ENCODE assay signal across 23 cellular contexts in genomic region chr12:3364226-3364625, GRCh38.
"Had no signal": no experiment of that assay in that cellular context is flagged by ENCODE, and none has a peak within 500 bp of the region (broad histone marks: within the 10 kb centered on the region; RNA-seq: fewer than 3 reads in every experiment).

No MANE protein-coding gene starts in this region.

- H3K4me1 ChIP-seq: upper lobe of right lung had no signal

- H3K36me3 Mint-ChIP-seq: activated CD8-positive, alpha-beta memory T cell treated with anti-CD3 and anti-CD28 coated beads, Interleukin-2, amount 10 ng/mL, durations not matched to agents 7 days and 5 days; activated naive CD4-positive, alpha-beta T cell treated with anti-CD3 and anti-CD28 coated beads, Interleukin-2, amount 50 U/mL, for 72 hours; naive thymus-derived CD4-positive, alpha-beta T cell; stimulated activated naive B cell treated with anti-CD40 and anti-IgM and Interleukin-4, amounts not matched to agents 10 μg/mL and 1 μg/mL and 100 μg/mL, for 72 hours had no signal

- H3K9me3 ChIP-seq: esophagus squamous epithelium, left ventricle myocardium inferior, stomach, thyroid gland, upper lobe of right lung had no signal

- H3K27ac Mint-ChIP-seq: activated CD4-positive, alpha-beta T cell treated with anti-CD3 and anti-CD28 coated beads for 36 hours; activated CD8-positive, alpha-beta memory T cell treated with anti-CD3 and anti-CD28 coated beads, Interleukin-2, amount 10 ng/mL, durations not matched to agents 7 days and 5 days; activated CD8-positive, alpha-beta T cell treated with anti-CD3 and anti-CD28 coated beads, Interleukin-2, amount 10 ng/mL, durations not matched to agents 7 days and 5 days; activated naive CD4-positive, alpha-beta T cell treated with anti-CD3 and anti-CD28 coated beads, Interleukin-2, amount 50 U/mL, for 72 hours; naive thymus-derived CD4-positive, alpha-beta T cell; stimulated activated naive B cell treated with anti-CD40 and anti-IgM and Interleukin-4, amounts not matched to agents 10 μg/mL and 1 μg/mL and 100 μg/mL, for 72 hours; T-helper 2 cell treated with Interferon-gamma antibody and Interleukin-4, amounts not matched to agents 5 μg/mL and 100 μg/mL, for 36 hours had no signal

- H3K9me3 Mint-ChIP-seq: activated naive CD4-positive, alpha-beta T cell treated with anti-CD3 and anti-CD28 coated beads, Interleukin-2, amount 50 U/mL, for 72 hours; central memory CD8-positive, alpha-beta T cell; T-helper 2 cell treated with Interferon-gamma antibody and Interleukin-4, amounts not matched to agents 5 μg/mL and 100 μg/mL, for 36 hours had no signal

- H3K4me3 Mint-ChIP-seq: activated CD4-positive, alpha-beta T cell treated with anti-CD3 and anti-CD28 coated beads for 36 hours; activated CD8-positive, alpha-beta memory T cell treated with anti-CD3 and anti-CD28 coated beads, Interleukin-2, amount 10 ng/mL, durations not matched to agents 7 days and 5 days; activated CD8-positive, alpha-beta T cell treated with anti-CD3 and anti-CD28 coated beads, Interleukin-2, amount 10 ng/mL, durations not matched to agents 7 days and 5 days; central memory CD8-positive, alpha-beta T cell; stimulated activated naive B cell treated with anti-CD40 and anti-IgM and Interleukin-4, amounts not matched to agents 10 μg/mL and 1 μg/mL and 100 μg/mL, for 72 hours; T-helper 2 cell treated with Interferon-gamma antibody and Interleukin-4, amounts not matched to agents 5 μg/mL and 100 μg/mL, for 36 hours had no signal

- H3K27ac ChIP-seq: epithelial cell of prostate, esophagus squamous epithelium, left ventricle myocardium inferior, stomach, thyroid gland, upper lobe of right lung had no signal

- ATAC-seq: activated CD4-positive, alpha-beta T cell treated with anti-CD3 and anti-CD28 coated beads for 36 hours; activated CD8-positive, alpha-beta memory T cell treated with anti-CD3 and anti-CD28 coated beads, Interleukin-2, amount 10 ng/mL, durations not matched to agents 7 days and 5 days; activated CD8-positive, alpha-beta T cell treated with anti-CD3 and anti-CD28 coated beads, Interleukin-2, amount 10 ng/mL, durations not matched to agents 7 days and 5 days; activated naive CD4-positive, alpha-beta T cell treated with anti-CD3 and anti-CD28 coated beads, Interleukin-2, amount 50 U/mL, for 72 hours had no signal

- H3K36me3 ChIP-seq: esophagus squamous epithelium, left ventricle myocardium inferior, stomach, thyroid gland, upper lobe of right lung had no signal

- H3K4me1 Mint-ChIP-seq: activated CD4-positive, alpha-beta T cell treated with anti-CD3 and anti-CD28 coated beads for 36 hours; activated CD8-positive, alpha-beta memory T cell treated with anti-CD3 and anti-CD28 coated beads, Interleukin-2, amount 10 ng/mL, durations not matched to agents 7 days and 5 days; central memory CD8-positive, alpha-beta T cell had no signal

- DNase-seq: activated CD4-positive, alpha-beta T cell treated with anti-CD3 and anti-CD28 coated beads for 36 hours; activated CD4-positive, CD25-positive, alpha-beta regulatory T cell; activated CD8-positive, alpha-beta memory T cell treated with anti-CD3 and anti-CD28 coated beads, Interleukin-2, amount 10 ng/mL, durations not matched to agents 7 days and 5 days; activated CD8-positive, alpha-beta T cell treated with anti-CD3 and anti-CD28 coated beads, Interleukin-2, amount 10 ng/mL, durations not matched to agents 7 days and 5 days; activated naive CD4-positive, alpha-beta T cell; activated T-cell treated with anti-CD3 and anti-CD28 coated beads, Interleukin-2, amount 50 U/mL, for 48 hours; dermis blood vessel endothelial cell; effector CD4-positive, alpha-beta T cell; esophagus squamous epithelium; left ventricle myocardium inferior; naive thymus-derived CD4-positive, alpha-beta T cell; nucleus accumbens; posterior cingulate gyrus; stimulated activated CD4-positive, alpha-beta T cell treated with anti-CD3 and anti-CD28 coated beads, Interleukin-15, amount 100 ng/mL, for 24 hours; stimulated activated CD4-positive, alpha-beta T cell treated with anti-CD3 and anti-CD28 coated beads, Interleukin-2, amount 100 ng/mL, for 24 hours; stomach; thyroid gland; upper lobe of right lung had no signal

- H3K4me3 ChIP-seq: esophagus squamous epithelium, left ventricle myocardium inferior, stomach, thyroid gland, upper lobe of right lung had no signal
